ENCODE assay signal across 1 cellular context in the genomic region with DNA sequence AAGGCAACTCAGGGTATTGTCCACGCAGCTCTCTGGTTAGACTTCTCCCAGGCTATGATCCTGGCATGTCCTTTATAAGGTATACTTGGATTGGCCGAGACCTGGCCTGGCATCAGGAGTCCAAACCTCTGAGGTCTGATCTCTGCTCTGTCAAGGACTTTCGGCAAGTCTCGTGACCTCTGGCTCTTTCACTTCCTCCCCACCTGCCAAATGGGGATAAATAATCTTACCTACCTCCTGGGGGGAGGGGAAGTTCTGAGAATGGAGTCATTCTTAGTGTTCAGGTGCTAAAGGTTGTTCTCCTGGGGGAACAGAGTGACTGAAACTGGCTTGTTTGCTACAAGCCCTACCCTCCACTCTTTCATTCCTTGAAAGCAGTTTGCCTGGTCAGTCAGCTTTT.
TF ChIP-seq lines count a peak whose summit lies in the region.

No MANE protein-coding gene starts in this region.

TF ChIP-seq in HepG2, 621 proteins besides CTCF, POLR2A, EP300 and RAD21:
- TF ChIP-seq ZNF788 (CRISPR knock-in tag; IDR thresholded peaks at IDR 0.05; ENCODE audit: borderline replicate concordance), result no peak
- no peak for TF ChIP-seq ATF7 (IDR thresholded peaks at IDR 0.05)
- no peak for TF ChIP-seq ATF7 (CRISPR knock-in tag; IDR thresholded peaks at IDR 0.05)
- TF ChIP-seq, protein P1, sequence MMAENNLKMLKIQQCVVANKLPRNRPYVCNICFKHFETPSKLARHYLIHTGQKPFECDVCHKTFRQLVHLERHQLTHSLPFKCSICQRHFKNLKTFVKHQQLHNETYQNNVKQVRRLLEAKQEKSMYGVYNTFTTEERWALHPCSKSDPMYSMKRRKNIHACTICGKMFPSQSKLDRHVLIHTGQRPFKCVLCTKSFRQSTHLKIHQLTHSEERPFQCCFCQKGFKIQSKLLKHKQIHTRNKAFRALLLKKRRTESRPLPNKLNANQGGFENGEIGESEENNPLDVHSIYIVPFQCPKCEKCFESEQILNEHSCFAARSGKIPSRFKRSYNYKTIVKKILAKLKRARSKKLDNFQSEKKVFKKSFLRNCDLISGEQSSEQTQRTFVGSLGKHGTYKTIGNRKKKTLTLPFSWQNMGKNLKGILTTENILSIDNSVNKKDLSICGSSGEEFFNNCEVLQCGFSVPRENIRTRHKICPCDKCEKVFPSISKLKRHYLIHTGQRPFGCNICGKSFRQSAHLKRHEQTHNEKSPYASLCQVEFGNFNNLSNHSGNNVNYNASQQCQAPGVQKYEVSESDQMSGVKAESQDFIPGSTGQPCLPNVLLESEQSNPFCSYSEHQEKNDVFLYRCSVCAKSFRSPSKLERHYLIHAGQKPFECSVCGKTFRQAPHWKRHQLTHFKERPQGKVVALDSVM (CRISPR knock-in tag; IDR thresholded peaks at IDR 0.05), result no peak
- TF ChIP-seq ZNF225 (CRISPR knock-in tag; IDR thresholded peaks at IDR 0.05), result no peak
- TF ChIP-seq, protein P2, sequence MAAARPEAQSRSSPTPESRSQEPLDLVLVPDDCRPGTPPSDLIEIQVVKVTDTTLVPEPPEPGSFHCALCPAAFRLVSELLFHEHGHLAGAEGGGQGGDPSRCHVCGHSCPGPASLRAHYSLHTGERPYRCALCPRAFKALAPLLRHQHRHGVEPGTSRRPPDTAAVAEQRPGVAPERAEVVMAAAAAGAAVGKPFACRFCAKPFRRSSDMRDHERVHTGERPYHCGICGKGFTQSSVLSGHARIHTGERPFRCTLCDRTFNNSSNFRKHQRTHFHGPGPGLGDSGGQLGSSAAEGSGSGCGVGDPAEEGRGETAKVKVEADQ (CRISPR knock-in tag; IDR thresholded peaks at IDR 0.05; ENCODE audit: borderline replicate concordance), result no peak
- TF ChIP-seq AHR (CRISPR knock-in tag; IDR thresholded peaks at IDR 0.05), result no peak
- 0 out of 2 replicates have a peak, but pooled peaks have one; percentile 10 for TF ChIP-seq BCL6 (CRISPR knock-in tag; IDR thresholded peaks at IDR 0.05)
- TF ChIP-seq, protein P3, sequence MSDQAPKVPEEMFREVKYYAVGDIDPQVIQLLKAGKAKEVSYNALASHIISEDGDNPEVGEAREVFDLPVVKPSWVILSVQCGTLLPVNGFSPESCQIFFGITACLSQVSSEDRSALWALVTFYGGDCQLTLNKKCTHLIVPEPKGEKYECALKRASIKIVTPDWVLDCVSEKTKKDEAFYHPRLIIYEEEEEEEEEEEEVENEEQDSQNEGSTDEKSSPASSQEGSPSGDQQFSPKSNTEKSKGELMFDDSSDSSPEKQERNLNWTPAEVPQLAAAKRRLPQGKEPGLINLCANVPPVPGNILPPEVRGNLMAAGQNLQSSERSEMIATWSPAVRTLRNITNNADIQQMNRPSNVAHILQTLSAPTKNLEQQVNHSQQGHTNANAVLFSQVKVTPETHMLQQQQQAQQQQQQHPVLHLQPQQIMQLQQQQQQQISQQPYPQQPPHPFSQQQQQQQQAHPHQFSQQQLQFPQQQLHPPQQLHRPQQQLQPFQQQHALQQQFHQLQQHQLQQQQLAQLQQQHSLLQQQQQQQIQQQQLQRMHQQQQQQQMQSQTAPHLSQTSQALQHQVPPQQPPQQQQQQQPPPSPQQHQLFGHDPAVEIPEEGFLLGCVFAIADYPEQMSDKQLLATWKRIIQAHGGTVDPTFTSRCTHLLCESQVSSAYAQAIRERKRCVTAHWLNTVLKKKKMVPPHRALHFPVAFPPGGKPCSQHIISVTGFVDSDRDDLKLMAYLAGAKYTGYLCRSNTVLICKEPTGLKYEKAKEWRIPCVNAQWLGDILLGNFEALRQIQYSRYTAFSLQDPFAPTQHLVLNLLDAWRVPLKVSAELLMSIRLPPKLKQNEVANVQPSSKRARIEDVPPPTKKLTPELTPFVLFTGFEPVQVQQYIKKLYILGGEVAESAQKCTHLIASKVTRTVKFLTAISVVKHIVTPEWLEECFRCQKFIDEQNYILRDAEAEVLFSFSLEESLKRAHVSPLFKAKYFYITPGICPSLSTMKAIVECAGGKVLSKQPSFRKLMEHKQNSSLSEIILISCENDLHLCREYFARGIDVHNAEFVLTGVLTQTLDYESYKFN (CRISPR knock-in tag; conservative IDR thresholded peaks at IDR 0.05), result peak; percentile 42; the same call in 1 of the 2 replicates
- TF ChIP-seq HNF4A (CRISPR knock-in tag; IDR thresholded peaks at IDR 0.05), result peak; percentile 25
- TF ChIP-seq, protein P4, sequence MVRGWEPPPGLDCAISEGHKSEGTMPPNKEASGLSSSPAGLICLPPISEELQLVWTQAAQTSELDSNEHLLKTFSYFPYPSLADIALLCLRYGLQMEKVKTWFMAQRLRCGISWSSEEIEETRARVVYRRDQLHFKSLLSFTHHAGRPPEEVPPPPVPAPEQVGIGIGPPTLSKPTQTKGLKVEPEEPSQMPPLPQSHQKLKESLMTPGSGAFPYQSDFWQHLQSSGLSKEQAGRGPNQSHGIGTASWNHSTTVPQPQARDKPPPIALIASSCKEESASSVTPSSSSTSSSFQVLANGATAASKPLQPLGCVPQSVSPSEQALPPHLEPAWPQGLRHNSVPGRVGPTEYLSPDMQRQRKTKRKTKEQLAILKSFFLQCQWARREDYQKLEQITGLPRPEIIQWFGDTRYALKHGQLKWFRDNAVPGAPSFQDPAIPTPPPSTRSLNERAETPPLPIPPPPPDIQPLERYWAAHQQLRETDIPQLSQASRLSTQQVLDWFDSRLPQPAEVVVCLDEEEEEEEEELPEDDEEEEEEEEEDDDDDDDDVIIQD (CRISPR knock-in tag; IDR thresholded peaks at IDR 0.05; ENCODE audit: low read depth), result no peak
- TF ChIP-seq THAP11 (CRISPR knock-in tag; IDR thresholded peaks at IDR 0.05), result no peak
- no peak for TF ChIP-seq SATB2 (CRISPR knock-in tag; IDR thresholded peaks at IDR 0.05)
